ENCODE assay signal across 8 cellular contexts in genomic region chr2:71798266-71799012, GRCh38.
A peak's percentile ranks its signal among the peaks of the same experiment; 100 is the strongest.
DNase-seq lines count a peak whose midpoint lies in the region; ATAC-seq and TF ChIP-seq lines count a peak whose summit lies in the region.

No MANE protein-coding gene starts in this region.

- H3K36me3 Mint-ChIP-seq in effector memory CD8-positive, alpha-beta T cell (ENCODE audit: insufficient read depth): no peaks in the 10 kb centered on the region

- no CpG with 5 or more reads among the region's 8 CpGs for WGBS in iPS DF 6.9 (ENCODE audit: insufficient coverage, insufficient read length)

- no peak overlapping the region for H3K4me3 ChIP-seq in iPS DF 6.9 (ENCODE audit: low read length)
- no peak overlapping the region for H3K4me3 ChIP-seq in thoracic aorta

- DNase-seq in AG09319 (ENCODE audit: extremely low read depth, low read depth): no peak
- DNase-seq in GM13977 (ENCODE audit: low spot score): peak; percentile 50
- DNase-seq in amniotic stem cell (lab: John Stamatoyannopoulos, UW): peak; percentile 8
- DNase-seq in iPS DF 6.9 (ENCODE audit: low read depth, low spot score): peak; percentile 67
- DNase-seq in thoracic aorta (ENCODE audit: low spot score): no peak
- DNase-seq in GDM1 (lab: John Stamatoyannopoulos, UW): no peak
- no peak for DNase-seq in effector memory CD8-positive, alpha-beta T cell

- H3K9me3 ChIP-seq in iPS DF 6.9 (ENCODE audit: control insufficient read depth, insufficient read depth, low read length): no peaks in the 10 kb centered on the region
- no peaks in the 10 kb centered on the region for H3K9me3 ChIP-seq in thoracic aorta

- H3K4me1 ChIP-seq in iPS DF 6.9 (ENCODE audit: control insufficient read depth, insufficient read depth, low read length) (no peaks in the 10 kb centered on the region), thoracic aorta (ENCODE audit: control insufficient read depth in 1 of 2, low read depth in 2 of 2) (peaks cover 9 to 42% of the 10 kb centered on the region in 2 donors)

- no peaks in the 10 kb centered on the region for H3K9me3 Mint-ChIP-seq in effector memory CD8-positive, alpha-beta T cell

- in situ Hi-C loops in GM13977 (cut with MboI; ENCODE audit: low pct_unique_long_range_greater_than_20kb, low sequenced_read_pairs, unreplicated experiment): no loop called here

- no peak overlapping the region for H3K27ac Mint-ChIP-seq in effector memory CD8-positive, alpha-beta T cell

- ATAC-seq in thoracic aorta (ENCODE audit: insufficient number of reproducible peaks, low FRiP score, low read depth): no peak
- ATAC-seq in effector memory CD8-positive, alpha-beta T cell (replicated peaks): no peak

- H3K36me3 ChIP-seq in iPS DF 6.9 (ENCODE audit: control insufficient read depth, insufficient read depth, low read length): no peaks in the 10 kb centered on the region
- no peaks in the 10 kb centered on the region for H3K36me3 ChIP-seq in thoracic aorta

- H3K4me3 Mint-ChIP-seq in effector memory CD8-positive, alpha-beta T cell: no peak overlapping the region

- TF ChIP-seq CTCF in AG09319 (IDR thresholded peaks at IDR 0.05; ENCODE audit: low read depth, low read length) (peak; percentile 88), GM13977 (IDR thresholded peaks at IDR 0.05; ENCODE audit: extremely low read depth, insufficient read depth, missing control alignments) (peak; percentile 60), LNCAP (IDR thresholded peaks at IDR 0.05) (peak; percentile 61), thoracic aorta (IDR thresholded peaks at IDR 0.05) (peak; percentile 88)

- H3K27me3 ChIP-seq in iPS DF 6.9 (ENCODE audit: control insufficient read depth, insufficient read depth, low read length) (no peaks in the 10 kb centered on the region), thoracic aorta (replicated peaks; ENCODE audit: insufficient read depth) (no peaks in the 10 kb centered on the region)

- H3K27ac ChIP-seq in iPS DF 6.9 (ENCODE audit: low read length) (no peak overlapping the region), thoracic aorta (no peak overlapping the region)

- peaks cover 0 to 56% of the 10 kb centered on the region in 2 donors for H3K27me3 Mint-ChIP-seq in effector memory CD8-positive, alpha-beta T cell

- no peaks in the 10 kb centered on the region for H3K4me1 Mint-ChIP-seq in effector memory CD8-positive, alpha-beta T cell (ENCODE audit: low read depth in 2 of 2)

Comparison
In these comparisons a context has a peak if more than half of its experiments do, and no peak if none do; other contexts are left out.
1. DNase-seq: peak in GM13977 (single experiment), amniotic stem cell (single experiment) and iPS DF 6.9 (single experiment); none in AG09319 (single experiment), thoracic aorta (single experiment), GDM1 (single experiment) and effector memory CD8-positive, alpha-beta T cell (0 of 3).
2. Peak in every context shown above with its lines, with median percentiles within 50 percentile points of each other: CTCF ChIP-seq.